Comparison of ENCODE assay signal across 20 cellular contexts in genomic region chr2:29139731-29140130, GRCh38.
"Had no signal": no experiment of that assay in that cellular context is flagged by ENCODE, and none has a peak within 500 bp of the region (broad histone marks: within the 10 kb centered on the region; RNA-seq: fewer than 3 reads in every experiment).

No MANE protein-coding gene starts in this region.

- H3K27me3 Mint-ChIP-seq: activated CD4-positive, alpha-beta memory T cell treated with anti-CD3 and anti-CD28 coated beads, Interleukin-2, amount 10 ng/mL, durations not matched to agents 7 days and 5 days; progenitor cell of endocrine pancreas; T-helper 17 cell had no signal

- H3K27ac ChIP-seq: ascending aorta, breast epithelium, gastrocnemius medialis, left lung, thyroid gland, WERI-Rb-1 had no signal

- H3K27ac Mint-ChIP-seq: activated CD4-positive, alpha-beta memory T cell treated with anti-CD3 and anti-CD28 coated beads, Interleukin-2, amount 10 ng/mL, durations not matched to agents 7 days and 5 days; activated T-helper 2 cell treated with anti-CD3 and anti-CD28 coated beads, Interferon-gamma antibody, Interleukin-2, Interleukin-4, amounts not matched to agents 10 μg/mL and 5 μg/mL and 100 μg/mL, durations not matched to agents 14 hours and 24 hours and 36 hours; mesothelial cell of epicardium; progenitor cell of endocrine pancreas; T-helper 17 cell had no signal

- DNase-seq: activated CD4-positive, alpha-beta memory T cell treated with anti-CD3 and anti-CD28 coated beads, Interleukin-2, amount 10 ng/mL, durations not matched to agents 7 days and 5 days; activated CD4-positive, alpha-beta T cell treated with anti-CD3 and anti-CD28 coated beads for 1 hour; activated CD8-positive, alpha-beta memory T cell treated with anti-CD3 and anti-CD28 coated beads, Interleukin-2, amount 50 U/mL, for 48 hours; activated naive CD4-positive, alpha-beta T cell treated with Interleukin-2 at 50 U/mL for 16 hours; cortex of kidney; gastrocnemius medialis; head of caudate nucleus; left lung; stimulated activated CD4-positive, alpha-beta T cell treated with anti-CD3 and anti-CD28 coated beads, Interleukin-12 subunit alpha, Interleukin-12 subunit beta, amount 100 ng/mL, for 4 hours; stimulated activated CD4-positive, alpha-beta T cell treated with anti-CD3 and anti-CD28 coated beads, Interleukin-1b, Interleukin-23, amount 100 ng/mL, for 48 hours; stimulated activated CD8-positive, alpha-beta memory T cell treated with anti-CD3 and anti-CD28 coated beads, Interleukin-4, amount 100 ng/mL, for 48 hours; stimulated activated naive CD4-positive, alpha-beta T cell; T-helper 17 cell; thyroid gland; WERI-Rb-1 had no signal

- H3K4me1 Mint-ChIP-seq: mesothelial cell of epicardium had no signal

- H3K4me3 Mint-ChIP-seq: activated CD4-positive, alpha-beta memory T cell treated with anti-CD3 and anti-CD28 coated beads, Interleukin-2, amount 10 ng/mL, durations not matched to agents 7 days and 5 days; mesothelial cell of epicardium; T-helper 17 cell had no signal

- H3K9me3 ChIP-seq: gastrocnemius medialis, thyroid gland had no signal

- H3K27me3 ChIP-seq: ascending aorta, breast epithelium, gastrocnemius medialis, left lung, thyroid gland had no signal

- H3K36me3 ChIP-seq: breast epithelium had no signal

- ATAC-seq: gastrocnemius medialis, left lung, T-helper 17 cell had no signal

- H3K4me1 ChIP-seq: ascending aorta, breast epithelium, gastrocnemius medialis, left lung, thyroid gland had no signal

- H3K4me3 ChIP-seq: ascending aorta, breast epithelium, gastrocnemius medialis, left lung, thyroid gland had no signal
